In the genomic region with DNA sequence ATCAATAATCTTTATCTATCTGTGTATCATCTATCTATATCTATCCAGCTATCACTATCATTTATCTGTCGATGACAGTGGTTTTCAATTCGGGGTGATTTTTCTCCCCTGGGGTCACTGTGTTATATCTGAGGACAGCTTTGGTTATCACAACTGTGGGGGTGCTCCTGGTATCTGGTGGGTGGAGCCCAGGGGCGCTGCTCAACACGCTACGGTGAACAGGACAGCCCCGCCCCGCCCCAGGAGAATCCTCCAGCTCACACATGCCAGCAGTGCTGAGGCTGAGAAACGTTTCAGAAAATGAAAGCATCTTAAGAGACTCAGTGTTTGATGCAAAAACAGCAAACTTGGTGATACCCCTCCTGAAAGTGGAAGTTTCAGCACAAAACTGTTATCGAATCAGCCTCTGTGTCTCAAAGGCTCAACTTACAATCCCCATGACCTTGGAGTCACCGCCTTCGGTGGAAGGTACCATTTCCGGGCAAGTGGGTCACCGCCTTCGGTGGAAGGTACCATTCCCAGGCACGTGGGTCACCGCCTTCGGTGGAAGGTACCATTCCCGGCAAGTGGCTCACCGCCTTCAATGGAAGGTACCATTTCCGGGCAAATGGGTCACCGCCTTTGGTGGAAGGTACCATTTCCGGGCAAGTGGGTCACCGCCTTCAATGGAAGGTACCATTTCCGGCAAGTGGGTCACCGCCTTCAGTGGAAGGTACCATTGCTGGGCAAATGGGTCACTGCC, we compare ENCODE assay signal across 22 cellular contexts.
"Had no signal": no experiment of that assay in that cellular context is flagged by ENCODE, and none has a peak within 500 bp of the region (broad histone marks: within the 10 kb centered on the region; RNA-seq: fewer than 3 reads in every experiment).

No MANE protein-coding gene starts in this region.

- H3K27me3 ChIP-seq: ascending aorta, body of pancreas had no signal

- ATAC-seq: activated CD8-positive, alpha-beta T cell treated with anti-CD3 and anti-CD28 coated beads for 36 hours; activated T-cell treated with anti-CD3 and anti-CD28 coated beads, Interleukin-2, amount 50 U/mL, for 72 hours; body of pancreas had no signal

- H3K36me3 ChIP-seq: ascending aorta had no signal

- DNase-seq: activated CD4-positive, alpha-beta T cell treated with anti-CD3 and anti-CD28 coated beads, Interleukin-2, amount 50 U/mL, for 1 hour; activated CD4-positive, CD25-positive, alpha-beta regulatory T cell; activated CD8-positive, alpha-beta memory T cell treated with anti-CD3 and anti-CD28 coated beads, Interleukin-2, amount 50 U/mL, for 4 hours; activated CD8-positive, alpha-beta T cell treated with anti-CD3 and anti-CD28 coated beads for 36 hours; activated naive CD4-positive, alpha-beta T cell; activated T-cell treated with anti-CD3 and anti-CD28 coated beads, Interleukin-2, amount 50 U/mL, for 72 hours; body of pancreas; central memory CD4-positive, alpha-beta T cell; KG1; NCI-H1092; NCI-H1417 treated with DMSO at 0.1 percent for 48 hours; NCI-H1694; NCI-H2029; NCI-H2107; NCI-H345; NCI-H510A; NCI-H526 treated with DMSO at 0.1 percent for 48 hours; NCI-H82; PC-9; SHP77 treated with DMSO at 0.1 percent for 48 hours had no signal

- H2AFZ ChIP-seq: PC-9 had no signal

- H3K4me1 ChIP-seq: ascending aorta, body of pancreas had no signal

- H3K27ac ChIP-seq: ascending aorta, body of pancreas, PC-9 had no signal

- H3K9me3 ChIP-seq: body of pancreas had no signal

- H3K4me2 ChIP-seq: PC-9 had no signal

- H3K4me3 ChIP-seq: ascending aorta, body of pancreas, PC-9 had no signal

- FAIRE-seq: bronchial epithelial cell had no signal
